8 cellular contexts compared by ENCODE assay signal in the genomic region with DNA sequence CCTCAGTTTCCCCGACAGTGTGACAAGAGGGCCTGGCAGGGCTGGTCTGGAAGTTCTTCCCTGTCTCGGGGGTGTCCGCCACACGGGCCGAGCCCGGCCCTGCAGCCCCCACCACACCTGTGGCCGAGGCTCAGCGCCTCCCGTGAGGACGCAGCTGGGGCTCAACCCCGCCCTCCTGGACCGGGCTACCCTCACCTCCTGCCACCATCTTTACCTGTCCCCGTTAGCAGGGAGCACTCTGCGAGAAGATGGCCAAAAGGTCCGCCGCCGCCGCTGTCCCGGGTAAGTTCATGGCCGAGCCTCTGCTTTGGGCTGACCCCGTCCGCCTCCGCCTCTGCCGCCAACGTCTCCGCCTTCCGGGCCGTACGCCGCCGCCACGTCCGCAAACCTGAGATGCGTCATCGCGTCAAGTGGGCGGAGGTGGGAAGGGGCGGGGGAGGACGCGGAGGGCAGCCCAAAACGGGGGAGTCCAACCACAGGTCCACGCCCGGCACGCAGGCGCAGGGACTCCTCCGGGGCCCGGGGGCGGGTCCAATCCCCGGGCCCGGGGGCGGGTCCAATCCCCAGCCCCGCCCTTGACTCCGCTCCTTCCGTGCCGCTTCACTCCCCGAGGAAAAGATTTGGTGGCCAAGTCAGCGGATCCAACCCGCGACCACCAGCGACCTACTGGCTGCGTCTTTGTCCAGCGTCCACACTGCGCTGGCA. TPM values are rescaled to one million over a fixed set of nuclear protein-coding genes. Genes with fewer than 3 reads are reported as not detected.
DNase-seq lines count a peak whose midpoint lies in the region; ATAC-seq and TF ChIP-seq lines count a peak whose summit lies in the region.

A gene (minus strand): TSS at position 351 of the 705 bp plus-strand sequence. CDS start 4,295 bp downstream, outside the sequence.

- TF ChIP-seq POLR2A in Raji (IDR thresholded peaks at IDR 0.05; ENCODE audit: insufficient read depth, low read depth, low read length) = peak; percentile 86

- H3K4me1 Mint-ChIP-seq in nephron progenitor cell = peaks cover 31% of the 10 kb centered on the region
- peaks cover 23% of the 10 kb centered on the region for H3K4me1 Mint-ChIP-seq in stimulated activated naive CD8-positive, alpha-beta T cell treated with anti-CD3 and anti-CD28 coated beads, Interleukin-15, amount 100 ng/mL, for 72 hours

- peak; percentile 91 for ATAC-seq in stimulated activated naive CD8-positive, alpha-beta T cell treated with anti-CD3 and anti-CD28 coated beads, Interleukin-15, amount 100 ng/mL, for 72 hours

- H3K4me3 ChIP-seq in LNCaP clone FGC (ENCODE audit: low read depth, low read length) (peak within 1 kb of the TSS; percentile 95), fibroblast of the aortic adventitia (ENCODE audit: low read depth, low read length) (peak within 1 kb of the TSS; percentile 99)

- DNase-seq in EH (ENCODE audit: low read depth) (peak; percentile 98), GOT3 (lab: John Stamatoyannopoulos, UW) (peak; percentile 85), LNCaP clone FGC (ENCODE audit: low read depth) (peak; percentile 93), fibroblast of the aortic adventitia (ENCODE audit: low read depth) (peak; percentile 96), nephron progenitor cell (peak; percentile 96)
- peak; percentile 98 for DNase-seq in activated effector memory CD4-positive, alpha-beta T cell treated with Interleukin-2 at 50 U/mL for 16 hours
- peak; percentile 90 to 95 for DNase-seq in stimulated activated naive CD8-positive, alpha-beta T cell treated with anti-CD3 and anti-CD28 coated beads, Interleukin-15, amount 100 ng/mL, for 72 hours

- no peaks in the 10 kb centered on the region for H3K27me3 Mint-ChIP-seq in nephron progenitor cell (ENCODE audit: low read depth, poor library complexity)
- peaks cover 23% of the 10 kb centered on the region for H3K27me3 Mint-ChIP-seq in stimulated activated naive CD8-positive, alpha-beta T cell treated with anti-CD3 and anti-CD28 coated beads, Interleukin-15, amount 100 ng/mL, for 72 hours

- no peak for TF ChIP-seq CTCF in LNCaP clone FGC (IDR thresholded peaks at IDR 0.05; ENCODE audit: control insufficient read depth, extremely low read depth, insufficient read depth)
- no peak for TF ChIP-seq CTCF in fibroblast of the aortic adventitia (IDR thresholded peaks at IDR 0.05; ENCODE audit: insufficient read depth, low read length)
- no peak for TF ChIP-seq CTCF in nephron progenitor cell (IDR thresholded peaks at IDR 0.05)

- H3K36me3 Mint-ChIP-seq in nephron progenitor cell (ENCODE audit: low read depth) = peaks cover 12% of the 10 kb centered on the region

- peak within 1 kb of the TSS; percentile 98 for H3K4me3 Mint-ChIP-seq in nephron progenitor cell
- peak within 1 kb of the TSS; percentile 91 to 97 for H3K4me3 Mint-ChIP-seq in stimulated activated naive CD8-positive, alpha-beta T cell treated with anti-CD3 and anti-CD28 coated beads, Interleukin-15, amount 100 ng/mL, for 72 hours

- H3K27ac Mint-ChIP-seq in nephron progenitor cell = peak within 1 kb of the TSS; percentile 99
- peak within 1 kb of the TSS; percentile 94 to 99 for H3K27ac Mint-ChIP-seq in stimulated activated naive CD8-positive, alpha-beta T cell treated with anti-CD3 and anti-CD28 coated beads, Interleukin-15, amount 100 ng/mL, for 72 hours

- no peaks in the 10 kb centered on the region for H3K9me3 Mint-ChIP-seq in nephron progenitor cell
- no peaks in the 10 kb centered on the region for H3K9me3 Mint-ChIP-seq in stimulated activated naive CD8-positive, alpha-beta T cell treated with anti-CD3 and anti-CD28 coated beads, Interleukin-15, amount 100 ng/mL, for 72 hours

RNA-seq across cellular contexts. Expression of the gene that starts here (rescaled TPM):
- total RNA-seq in fibroblast of the aortic adventitia (ENCODE audit: low replicate concordance) = 8.2 and 25.8 TPM in 2 replicates

Comparison
In these comparisons a context has a peak if more than half of its experiments do, and no peak if none do; other contexts are left out.
1. Peak in every context shown above with its lines: DNase-seq, ATAC-seq and H3K4me3 ChIP-seq.